ENCODE assay signal across 15 cellular contexts in genomic region chr22:33573479-33573878, GRCh38.
DNase-seq lines count a peak whose midpoint lies in the region; ATAC-seq, FAIRE-seq and TF ChIP-seq lines count a peak whose summit lies in the region.
"Had no signal": no experiment of that assay in that cellular context is flagged by ENCODE, and none has a peak within 500 bp of the region (broad histone marks: within the 10 kb centered on the region; RNA-seq: fewer than 3 reads in every experiment).

No MANE protein-coding gene starts in this region.

- no peak overlapping the region for H2AFZ ChIP-seq in GM23248

- WGBS in heart right ventricle, 2 donors: 94 to 95% methylated on average over 4 of the region's 4 CpGs
- 92 to 96% methylated on average over 4 of the region's 4 CpGs for WGBS in GM23248 (ENCODE audit: low coverage in 1 of 2, low lambda C conversion rate in 2 of 2, missing lambda C conversion rate in 2 of 2), 2 experiments

- no peaks in the 10 kb centered on the region for H3F3A ChIP-seq in GM23248 (ENCODE audit: insufficient read depth)

- no peaks in the 10 kb centered on the region for H3K27me3 ChIP-seq in heart right ventricle
- no peaks in the 10 kb centered on the region for H3K27me3 ChIP-seq in GM23248 (replicated peaks; ENCODE audit: insufficient read depth)

- peak; percentile 36 for FAIRE-seq in GM12892 (lab: Jason Lieb, UNC)
- FAIRE-seq: D721Med had no signal

- H3K4me3 Mint-ChIP-seq in chondrocyte (ENCODE audit: unreplicated experiment) (no peak overlapping the region), progenitor cell of endocrine pancreas (ENCODE audit: low read depth) (no peak overlapping the region)
- H3K4me3 Mint-ChIP-seq: CD4-positive, alpha-beta memory T cell had no signal

- no peaks in the 10 kb centered on the region for H3K9me2 ChIP-seq in GM23248 (ENCODE audit: insufficient read depth)

- H3K79me2 ChIP-seq in GM23248 (ENCODE audit: insufficient read depth): no peaks in the 10 kb centered on the region

- H3K9me3 ChIP-seq in heart right ventricle: no peaks in the 10 kb centered on the region
- H3K9me3 ChIP-seq in GM23248 (ENCODE audit: low read depth): no peaks in the 10 kb centered on the region

- intact Hi-C loops in heart right ventricle (cut with DNase I): loop anchor here in 2 of 10 donors (10.0 kb wide), 2 partner anchors 269 to 351 kb away; partner anchors contain the start of gene LARGE1 (in 1 of the 2)

- H3K4me1 ChIP-seq in heart right ventricle: peaks cover 3 to 41% (median 20%) of the 10 kb centered on the region in 9 donors
- H3K4me1 ChIP-seq in GM23248 (ENCODE audit: insufficient read depth): no peaks in the 10 kb centered on the region

- H3K27me3 Mint-ChIP-seq in chondrocyte (ENCODE audit: low read depth) (no peaks in the 10 kb centered on the region), progenitor cell of endocrine pancreas (no peaks in the 10 kb centered on the region)

- H3K4me1 Mint-ChIP-seq in chondrocyte (ENCODE audit: low read depth) (peaks cover 2% of the 10 kb centered on the region), progenitor cell of endocrine pancreas (ENCODE audit: low read depth) (peaks cover 42% of the 10 kb centered on the region)
- H3K4me1 Mint-ChIP-seq: CD4-positive, alpha-beta memory T cell had no signal

- H3K4me2 ChIP-seq in GM23248 (ENCODE audit: unreplicated experiment): no peak overlapping the region

- no peak overlapping the region for H3K27ac ChIP-seq in heart right ventricle
- no peak overlapping the region for H3K27ac ChIP-seq in GM23248

- in situ Hi-C loops in GM23248 (cut with MboI): no loop called here

- no peak for DNase-seq in GM12892 (ENCODE audit: insufficient read length)
- DNase-seq in chondrocyte (ENCODE audit: low spot score): no peak
- peak; percentile 97 for DNase-seq in kidney tubule cell (ENCODE audit: low spot score)
- no peak for DNase-seq in progenitor cell of endocrine pancreas (ENCODE audit: low spot score, unreplicated experiment)
- no peak for DNase-seq in heart right ventricle
- no peak for DNase-seq in GM23248
- DNase-seq in SKM-1 (lab: John Stamatoyannopoulos, UW; ENCODE audit: unreplicated experiment): no peak
- no peak for DNase-seq in anterior cingulate cortex (lab: John Stamatoyannopoulos, UW)
- DNase-seq: CD4-positive, alpha-beta memory T cell; IMR-90; NCI-H1436 treated with DMSO at 0.1 percent for 48 hours; NCI-H2081 treated with DMSO at 0.1 percent for 48 hours; NCI-H524; SIG-M5 had no signal

- peak overlapping the region; percentile 56 for H3K27ac Mint-ChIP-seq in chondrocyte (ENCODE audit: unreplicated experiment)
- H3K27ac Mint-ChIP-seq in progenitor cell of endocrine pancreas: peak overlapping the region; percentile 22
- H3K27ac Mint-ChIP-seq: CD4-positive, alpha-beta memory T cell had no signal

- ATAC-seq in heart right ventricle: no peak

- no peaks in the 10 kb centered on the region for H4K20me1 ChIP-seq in GM23248 (ENCODE audit: insufficient read depth)

- H3K9me3 Mint-ChIP-seq in chondrocyte (ENCODE audit: low read depth): no peaks in the 10 kb centered on the region
- H3K9me3 Mint-ChIP-seq in progenitor cell of endocrine pancreas (ENCODE audit: low read depth): no peaks in the 10 kb centered on the region

- H3K4me3 ChIP-seq in heart right ventricle: no peak overlapping the region
- no peak overlapping the region for H3K4me3 ChIP-seq in GM23248

- TF ChIP-seq CTCF in chondrocyte (IDR thresholded peaks at IDR 0.05) (no peak), progenitor cell of endocrine pancreas (IDR thresholded peaks at IDR 0.05; ENCODE audit: unreplicated experiment) (no peak), heart right ventricle (IDR thresholded peaks at IDR 0.05) (no peak)

- H3K36me3 ChIP-seq in heart right ventricle: no peaks in the 10 kb centered on the region
- H3K36me3 ChIP-seq in GM23248 (ENCODE audit: low read depth): no peaks in the 10 kb centered on the region

- H3K9ac ChIP-seq in GM23248: no peak overlapping the region

- H3K36me3 Mint-ChIP-seq in chondrocyte (ENCODE audit: low read depth) (no peaks in the 10 kb centered on the region), progenitor cell of endocrine pancreas (ENCODE audit: insufficient read depth) (peaks cover 3% of the 10 kb centered on the region)
- H3K36me3 Mint-ChIP-seq: CD4-positive, alpha-beta memory T cell had no signal

- no peak for TF ChIP-seq POLR2A in GM12892 (IDR thresholded peaks at IDR 0.05; ENCODE audit: low read depth, low read length)
